In the genomic region with DNA sequence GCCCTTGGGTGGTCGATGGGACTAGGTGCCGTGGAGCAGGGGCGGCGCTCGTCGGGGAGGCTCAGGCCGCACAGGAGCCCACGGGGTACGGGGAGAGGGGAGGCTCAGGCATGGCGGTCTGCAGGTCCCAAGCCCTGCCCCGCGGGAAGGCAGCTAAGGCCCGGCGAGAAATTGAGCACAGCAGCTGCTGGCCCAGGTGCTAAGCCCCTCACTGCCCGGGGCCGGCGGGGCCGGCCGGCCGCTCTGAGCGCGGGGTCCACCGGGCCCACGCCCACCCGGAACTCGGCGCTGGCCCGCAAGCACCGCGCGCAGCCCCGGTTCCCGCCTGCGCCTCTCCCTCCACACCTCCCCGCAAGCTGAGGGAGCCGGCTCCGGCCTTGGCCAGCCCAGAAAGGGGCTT, we compare ENCODE assay signal across 4 cellular contexts. TPM values are rescaled to one million over a fixed set of nuclear protein-coding genes. Genes with fewer than 3 reads are reported as not detected.
"Had no signal": no experiment of that assay in that cellular context is flagged by ENCODE, and none has a peak within 500 bp of the region (broad histone marks: within the 10 kb centered on the region; RNA-seq: fewer than 3 reads in every experiment).

No MANE protein-coding gene starts in this region.

RNA-seq across cellular contexts. Expression of a gene that starts 13.3 kb away (rescaled TPM):
- total RNA-seq: GM23248, H4, H7, HFFc6 had no signal
- polyA plus RNA-seq: GM23248 had no signal

RNA-seq across cellular contexts. Expression of a gene that starts 24.8 kb away (rescaled TPM):
- total RNA-seq: GM23248, H4 had no signal
- polyA plus RNA-seq: GM23248 had no signal

RNA-seq across cellular contexts. Expression of a gene that starts 49.6 kb away (rescaled TPM):
- total RNA-seq: GM23248 had no signal
